In the genomic region with DNA sequence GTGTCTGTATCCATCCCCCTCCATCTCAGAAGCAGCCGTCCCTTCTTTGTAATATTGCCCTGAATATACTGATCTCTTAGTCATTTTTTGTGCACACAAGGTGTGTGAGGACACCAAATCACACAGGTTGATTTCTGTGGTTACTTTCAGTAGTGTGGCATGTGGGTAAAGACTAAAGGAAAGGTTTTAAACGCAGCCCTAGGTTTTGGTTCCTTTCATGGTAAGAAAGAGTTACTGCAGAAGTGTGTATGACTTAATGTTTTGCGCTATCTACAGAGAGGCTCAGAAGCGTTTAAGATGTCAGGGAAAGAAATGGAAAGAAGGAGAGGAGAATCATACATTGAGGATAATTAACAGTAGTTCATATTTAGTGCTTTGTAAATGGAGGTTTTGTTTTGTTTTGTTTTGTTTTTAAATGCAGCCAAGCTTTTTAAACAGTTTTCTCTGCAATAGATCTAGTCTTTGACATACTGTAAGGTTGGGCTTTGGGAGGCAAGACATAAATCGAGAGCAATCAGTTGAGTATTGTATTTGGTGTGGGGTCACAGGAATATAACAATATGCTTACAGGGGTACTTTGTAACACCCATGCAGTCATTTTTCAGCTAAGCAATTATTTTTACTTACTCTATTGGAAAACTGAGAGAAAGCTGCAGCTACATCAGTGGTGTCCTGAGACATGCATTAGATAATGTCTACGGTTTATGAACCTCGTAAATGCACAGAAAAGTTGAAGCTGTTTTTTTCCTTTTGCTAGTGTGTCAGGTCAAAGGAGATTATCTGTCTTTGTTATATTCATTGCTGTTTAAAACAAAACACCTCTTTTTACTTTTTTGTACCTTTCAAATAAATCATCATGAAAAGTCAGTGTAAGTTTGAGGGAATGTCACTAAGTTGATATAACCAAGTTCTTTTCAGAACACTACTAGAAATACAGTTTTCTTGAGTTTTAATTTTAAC, we compare ENCODE assay signal across 8 cellular contexts. TPM values are rescaled to one million over a fixed set of nuclear protein-coding genes. Genes with fewer than 3 reads are reported as not detected.
DNase-seq lines count a peak whose midpoint lies in the region; ATAC-seq, FAIRE-seq and TF ChIP-seq lines count a peak whose summit lies in the region.

No MANE protein-coding gene starts in this region.

- H3K9me3 ChIP-seq in MM.1S (replicated peaks; ENCODE audit: insufficient read depth, low read length) (no peaks in the 10 kb centered on the region), H1 (ENCODE audit: insufficient read depth in 2 of 2, low read depth in 1 of 2, low read length in 1 of 2) (no peaks in the 10 kb centered on the region), upper lobe of left lung (no peaks in the 10 kb centered on the region), adrenal gland (replicated peaks in 1 of 3) (no peaks in the 10 kb centered on the region)

- H3K9me2 ChIP-seq in MM.1S (replicated peaks; ENCODE audit: insufficient read depth, low read length) = no peaks in the 10 kb centered on the region

- POLR2A ChIA-PET in H1 (lab: Charles Lee; ENCODE audit: partially characterized antibody) = no interaction called here

- H3K14ac ChIP-seq in H1 (ENCODE audit: insufficient read length) = no peak overlapping the region

- H3K36me3 ChIP-seq in MM.1S (replicated peaks; ENCODE audit: insufficient read depth, low read length) = no peaks in the 10 kb centered on the region
- no peaks in the 10 kb centered on the region for H3K36me3 ChIP-seq in H1 (ENCODE audit: control insufficient read depth in 2 of 4, insufficient read depth in 4 of 4, low read length in 3 of 4)
- H3K36me3 ChIP-seq in rectal smooth muscle tissue (ENCODE audit: control insufficient read depth, insufficient read depth, low read length) = no peaks in the 10 kb centered on the region
- H3K36me3 ChIP-seq in upper lobe of left lung = no peaks in the 10 kb centered on the region
- H3K36me3 ChIP-seq in adrenal gland (replicated peaks in 1 of 2) = no peaks in the 10 kb centered on the region

- H3K18ac ChIP-seq in H1 (ENCODE audit: extremely low read depth, low read length) = no peak overlapping the region

- H2AK5ac ChIP-seq in H1 (ENCODE audit: low read depth, low read length) = no peak overlapping the region

- TF ChIP-seq POLR2A in H1 (IDR thresholded peaks at IDR 0.05; ENCODE audit: control extremely low read depth in 1 of 2, low read depth in 2 of 2, low read length in 2 of 2) (no peak), upper lobe of left lung (IDR thresholded peaks at IDR 0.05) (no peak), adrenal gland (IDR thresholded peaks at IDR 0.05) (no peak)

- H4K8ac ChIP-seq in H1 (ENCODE audit: extremely low read depth, insufficient read depth, low read length) = no peak overlapping the region

- intact Hi-C loops in adrenal gland (cut with DNase I) = no loop called here

- in situ Hi-C loops in GM13977 (cut with MboI; ENCODE audit: low pct_unique_long_range_greater_than_20kb, low sequenced_read_pairs, unreplicated experiment) = no loop called here

- H3K79me2 ChIP-seq in MM.1S (ENCODE audit: low read length) (peaks cover 3% of the 10 kb centered on the region), H1 (ENCODE audit: control insufficient read depth in 1 of 2, insufficient read depth in 2 of 2, low read length in 2 of 2) (peaks cover 3 to 61% of the 10 kb centered on the region in 2 experiments; a peak in 3 of 4 replicates)

- peaks cover 13% of the 10 kb centered on the region for H3K23me2 ChIP-seq in H1 (ENCODE audit: low read depth, low read length)

- H3K56ac ChIP-seq in H1 (replicated peaks; ENCODE audit: insufficient read length, low read depth, low read length) = no peak overlapping the region

- H2BK5ac ChIP-seq in H1 (ENCODE audit: low read depth, low read length) = no peak overlapping the region

- no peak overlapping the region for H2BK120ac ChIP-seq in H1 (replicated peaks; ENCODE audit: low read depth, low read length)

- no peaks in the 10 kb centered on the region for H3K27me3 ChIP-seq in MM.1S (replicated peaks; ENCODE audit: insufficient read depth, low read length)
- H3K27me3 ChIP-seq in H1 (replicated peaks in 1 of 4; ENCODE audit: control insufficient read depth in 3 of 4, extremely low read depth in 1 of 4, insufficient read depth in 3 of 4, low read length in 3 of 4) = no peaks in the 10 kb centered on the region
- H3K27me3 ChIP-seq in rectal smooth muscle tissue (ENCODE audit: control insufficient read depth, insufficient read depth, low read length) = no peaks in the 10 kb centered on the region
- peaks cover 0 to 10% (median 3%) of the 10 kb centered on the region in 4 donors for H3K27me3 ChIP-seq in upper lobe of left lung
- no peaks in the 10 kb centered on the region for H3K27me3 ChIP-seq in adrenal gland

- no peaks in the 10 kb centered on the region; the same call in 1 of the 2 replicates for H3K79me1 ChIP-seq in H1 (ENCODE audit: low read depth, low read length)

- H3F3A ChIP-seq in MM.1S (ENCODE audit: insufficient read depth, low read length) = peaks cover 13% of the 10 kb centered on the region

- no peak overlapping the region for H2BK15ac ChIP-seq in H1 (ENCODE audit: low read length)

- DNase-seq in GM13977 (ENCODE audit: low spot score) = peak; percentile 19
- peak; percentile 68 for DNase-seq in MM.1S
- DNase-seq in H1 (ENCODE audit: low read depth in 1 of 2, low spot score in 2 of 2) = no peak
- DNase-seq in OCI-M2 (lab: John Stamatoyannopoulos, UW; ENCODE audit: unreplicated experiment) = no peak
- DNase-seq in upper lobe of left lung = no peak
- no peak for DNase-seq in adrenal gland

- no peak overlapping the region for H3K4ac ChIP-seq in H1 (replicated peaks; ENCODE audit: insufficient read length, low read depth, low read length)

- H3K27ac ChIP-seq in MM.1S (ENCODE audit: low read length) (peak overlapping the region; percentile 54; the same call in 1 of the 2 replicates), H1 (ENCODE audit: low read depth, low read length) (no peak overlapping the region), rectal smooth muscle tissue (ENCODE audit: low read depth, low read length) (no peak overlapping the region), upper lobe of left lung (no peak overlapping the region), adrenal gland (peak overlapping the region in 1 of 5 donors; percentile 80)

- no peak for FAIRE-seq in H1 (lab: Jason Lieb, UNC)

- no peak overlapping the region for H2BK20ac ChIP-seq in H1 (ENCODE audit: low read length)

- H3K9ac ChIP-seq in MM.1S (ENCODE audit: low read length) (no peak overlapping the region), H1 (replicated peaks in 1 of 4; ENCODE audit: extremely low read depth in 1 of 4, low read depth in 3 of 4, low read length in 3 of 4) (peak overlapping the region in 2 of 4 experiments; percentile 24 to 52; a peak in 2 of 7 replicates), rectal smooth muscle tissue (ENCODE audit: low read length) (no peak overlapping the region)

- no peak overlapping the region for H3K23ac ChIP-seq in H1 (ENCODE audit: insufficient read length)

- ATAC-seq in GM21723 (IDR thresholded peaks at IDR 0.05; ENCODE audit: unreplicated experiment) = no peak
- ATAC-seq in upper lobe of left lung (ENCODE audit: low FRiP score in 2 of 2) = no peak

- no peak overlapping the region for H4K91ac ChIP-seq in H1 (replicated peaks; ENCODE audit: insufficient read length, low read length)

- H3K4me3 ChIP-seq in MM.1S (ENCODE audit: low read length) = peak overlapping the region; percentile 63
- peak overlapping the region; percentile 75 to 94 (median 87) for H3K4me3 ChIP-seq in H1 (ENCODE audit: extremely low read depth in 1 of 4, insufficient read depth in 2 of 4, low read depth in 3 of 4, low read length in 4 of 4)
- peak overlapping the region; percentile 76 for H3K4me3 ChIP-seq in rectal smooth muscle tissue (ENCODE audit: low read length)
- peak overlapping the region in 2 of 4 donors; percentile 85 to 86 for H3K4me3 ChIP-seq in upper lobe of left lung
- H3K4me3 ChIP-seq in adrenal gland = peak overlapping the region in 2 of 4 donors; percentile 88 to 94

- H4K5ac ChIP-seq in H1 (ENCODE audit: insufficient read length, low read depth, low read length) = no peak overlapping the region

- H3K4me2 ChIP-seq in MM.1S (ENCODE audit: low read depth, low read length) (peak overlapping the region; percentile 73), H1 (ENCODE audit: insufficient read depth in 1 of 2, low read depth in 2 of 2, low read length in 2 of 2) (peak overlapping the region; percentile 90)

- no peak overlapping the region for H2BK12ac ChIP-seq in H1 (ENCODE audit: low read depth, low read length)

- TF ChIP-seq RAD21 in H1 (IDR thresholded peaks at IDR 0.05 in 1 of 2, conservative IDR thresholded peaks at IDR 0.05 in 1 of 2; ENCODE audit: low read depth in 2 of 2, low read length in 2 of 2) = no peak

- CTCF ChIA-PET in H1 (lab: Charles Lee; ENCODE audit: partially characterized antibody) = no interaction called here

- TF ChIP-seq EP300 in H1 (IDR thresholded peaks at IDR 0.05; ENCODE audit: borderline replicate concordance in 1 of 2, low read depth in 2 of 2, low read length in 2 of 2) = no peak
- no peak for TF ChIP-seq EP300 in upper lobe of left lung (IDR thresholded peaks at IDR 0.05)

- WGBS in H1 (ENCODE audit: extremely low coverage in 1 of 2, insufficient coverage in 1 of 2, insufficient read length in 1 of 2, insufficient replicate concordance in 2 of 2, low coverage in 1 of 2, low lambda C conversion rate in 2 of 2, missing lambda C conversion rate in 1 of 2), 2 experiments = 57% methylated on average over 7 of the region's 7 CpGs; no CpG with 5 or more reads in 1 of the 2 experiments
- 64 to 68% methylated on average over 7 of the region's 7 CpGs for WGBS in upper lobe of left lung, 2 donors
- WGBS in adrenal gland, 4 donors = 43 to 48% (median 44%) methylated on average over 7 of the region's 7 CpGs

- no peaks in the 10 kb centered on the region for H4K20me1 ChIP-seq in MM.1S (ENCODE audit: insufficient read depth, low read length)
- peaks cover 9 to 13% of the 10 kb centered on the region in 2 experiments for H4K20me1 ChIP-seq in H1 (replicated peaks in 1 of 2; ENCODE audit: control insufficient read depth in 1 of 2, insufficient read depth in 2 of 2, low read length in 2 of 2)

- TF ChIP-seq CTCF in GM13977 (IDR thresholded peaks at IDR 0.05; ENCODE audit: extremely low read depth, insufficient read depth, missing control alignments) (no peak), MM.1S (IDR thresholded peaks at IDR 0.05; ENCODE audit: low read length) (no peak), H1 (IDR thresholded peaks at IDR 0.05; ENCODE audit: control extremely low read depth in 1 of 3, insufficient read depth in 1 of 3, low read depth in 1 of 3, low read length in 3 of 3) (no peak), upper lobe of left lung (IDR thresholded peaks at IDR 0.05) (no peak), adrenal gland (IDR thresholded peaks at IDR 0.05) (no peak)

- H2AFZ ChIP-seq in MM.1S (ENCODE audit: low read length) (no peak overlapping the region), H1 (ENCODE audit: low read length) (no peak overlapping the region)

- 0 out of 2 replicates have a peak, but pooled peaks cover 9% of the 10 kb centered on the region for H3K4me1 ChIP-seq in MM.1S (ENCODE audit: low read length)
- H3K4me1 ChIP-seq in H1 (replicated peaks in 1 of 4; ENCODE audit: control insufficient read depth in 3 of 4, insufficient read depth in 4 of 4, low read length in 3 of 4) = peaks cover 3 to 11% (median 6%) of the 10 kb centered on the region in 4 experiments; a peak in 6 of 7 replicates
- H3K4me1 ChIP-seq in rectal smooth muscle tissue (ENCODE audit: control insufficient read depth, insufficient read depth, low read length) = peaks cover 11% of the 10 kb centered on the region
- peaks cover 0 to 25% (median 10%) of the 10 kb centered on the region in 4 donors for H3K4me1 ChIP-seq in upper lobe of left lung
- H3K4me1 ChIP-seq in adrenal gland (replicated peaks in 1 of 2) = peaks cover 8 to 15% of the 10 kb centered on the region in 2 donors

RNA-seq across cellular contexts. Expression of gene NBEA, which starts 1.9 kb away (rescaled TPM):
- total RNA-seq in H1 (2021; fragmentation: NEBNext Ultra II Directional; extraction: Animal tissue kit (Norgen Biotek cat#: 25700)) = 19.8 and 21.5 TPM in 2 replicates
- polyA plus RNA-seq in H1 (2011; rRNA removed) = 9.0 and 14.2 TPM in 2 replicates
- 13.8 TPM for polyA plus RNA-seq in H1 (2011; cell fraction: cytosol; rRNA removed)
- polyA plus RNA-seq in H1 (2011; cell fraction: nucleus; rRNA removed) = 12.0 TPM
- 9.8 to 23.6 TPM (median 15.0 TPM) in 4 replicates for polyA plus RNA-seq in H1 (2012, experiment 1 of 2)
- 0.80 TPM for polyA plus RNA-seq in H1 (2012, experiment 2 of 2)
- polyA plus RNA-seq in H1 (2013, experiment 1 of 2) = 6.3 TPM
- 5.7 TPM for polyA plus RNA-seq in H1 (2013, experiment 2 of 2)
- polyA minus RNA-seq in H1 (2011; rRNA and poly(A)+ RNA removed) = 59.4 and 83.0 TPM in 2 replicates
- polyA minus RNA-seq in H1 (2011; cell fraction: cytosol; rRNA and poly(A)+ RNA removed) = 23.0 TPM
- polyA minus RNA-seq in H1 (2011; cell fraction: nucleus; rRNA and poly(A)+ RNA removed) = 171 TPM
- total RNA-seq in upper lobe of left lung = 10 to 100 TPM in 1 of 6 donors, 1 to 10 TPM in 5; 2.7 to 21.4 (median 5.5) TPM
- 10 to 100 TPM; 10.3 to 19.7 (median 15.7) TPM for total RNA-seq in adrenal gland
- polyA plus RNA-seq in adrenal gland = 10 to 100 TPM in 1 of 3 donors, 1 to 10 TPM in 2; 3.1 to 12.1 (median 3.9) TPM

Comparison
In these comparisons a context has a peak if more than half of its experiments do, and no peak if none do; other contexts are left out.
1. DNase-seq: peak in GM13977 (single experiment) and MM.1S (single experiment); none in H1 (0 of 2), OCI-M2 (single experiment), upper lobe of left lung (0 of 2) and adrenal gland (0 of 7).